In genomic region chr1:12810691-12811408, GRCh38 we compare ENCODE assay signal across 27 cellular contexts. TPM values are rescaled to one million over a fixed set of nuclear protein-coding genes. Genes with fewer than 3 reads are reported as not detected.
DNase-seq lines count a peak whose midpoint lies in the region; ATAC-seq and TF ChIP-seq lines count a peak whose summit lies in the region.
"Had no signal": no experiment of that assay in that cellular context is flagged by ENCODE, and none has a peak within 500 bp of the region (broad histone marks: within the 10 kb centered on the region; RNA-seq: fewer than 3 reads in every experiment).

No MANE protein-coding gene starts in this region.

- H3K9ac ChIP-seq in HCT116 (ENCODE audit: low read length) (no peak overlapping the region), SK-N-SH (peak overlapping the region; percentile 28; the same call in 1 of the 2 replicates)

- intact Hi-C loops in HCT116 (cut with micrococcal nuclease), result no loop called here
- intact Hi-C loops in activated CD4-positive, alpha-beta T cell treated with anti-CD3 and anti-CD28 coated beads, Interleukin-2, amount 10 ng/mL, durations not matched to agents 24 days and 14 days (cut with micrococcal nuclease), result no loop called here

- TF ChIP-seq CTCF in HCT116 (IDR thresholded peaks at IDR 0.05 in 2 of 3, conservative IDR thresholded peaks at IDR 0.05 in 1 of 3; ENCODE audit: borderline replicate concordance in 1 of 3, insufficient read depth in 1 of 3, low read depth in 2 of 3, low read length in 2 of 3) (no peak), SK-N-SH (IDR thresholded peaks at IDR 0.05) (no peak), foreskin keratinocyte (conservative IDR thresholded peaks at IDR 0.05) (no peak)

- H3K4me1 ChIP-seq in HCT116 (ENCODE audit: control insufficient read depth in 1 of 2, insufficient read depth in 2 of 2, low read length in 2 of 2), result no peaks in the 10 kb centered on the region
- no peaks in the 10 kb centered on the region for H3K4me1 ChIP-seq in SK-N-SH (ENCODE audit: control insufficient read depth in 1 of 2, insufficient read depth in 2 of 2, low read depth in 1 of 2, low read length in 1 of 2)
- H3K4me1 ChIP-seq in foreskin keratinocyte, result no peaks in the 10 kb centered on the region
- H3K4me1 ChIP-seq: SJCRH30, vagina had no signal

- H2AFZ ChIP-seq in HCT116 (ENCODE audit: low read depth, low read length, poor library complexity, severe bottlenecking), result no peak overlapping the region
- peak overlapping the region; percentile 35; the same call in 1 of the 2 replicates for H2AFZ ChIP-seq in SK-N-SH (ENCODE audit: low read depth)

- 0% methylated on average over 1 of the region's 5 CpGs for WGBS in SK-N-SH (ENCODE audit: low lambda C conversion rate)

- TF ChIP-seq RAD21 in HCT116 (IDR thresholded peaks at IDR 0.05; ENCODE audit: low read depth) (no peak), SK-N-SH (IDR thresholded peaks at IDR 0.05; ENCODE audit: low read length) (no peak)

- H3K4me1 Mint-ChIP-seq in activated naive CD4-positive, alpha-beta T cell treated with anti-CD3 and anti-CD28 coated beads, Interleukin-2, amount 10 ng/mL, durations not matched to agents 7 days and 5 days, result no peaks in the 10 kb centered on the region
- H3K4me1 Mint-ChIP-seq in activated CD4-positive, alpha-beta T cell treated with anti-CD3 and anti-CD28 coated beads, Interleukin-2, amount 10 ng/mL, durations not matched to agents 24 days and 14 days, result no peaks in the 10 kb centered on the region
- H3K4me1 Mint-ChIP-seq: activated B cell treated with CpG ODN at 0.5 μM for 24 hours, brain, CD14-positive monocyte, neural crest cell had no signal

- DNase-seq in A172 (ENCODE audit: low spot score) (peak; percentile 62), HCT116 (ENCODE audit: low read depth, low spot score) (no peak), SK-N-SH (no peak), foreskin keratinocyte (peak in 1 of 2 donors; percentile 75), H7 (no peak)
- DNase-seq in activated naive CD4-positive, alpha-beta T cell treated with anti-CD3 and anti-CD28 coated beads, Interleukin-2, amount 10 ng/mL, durations not matched to agents 7 days and 5 days, result no peak
- no peak for DNase-seq in activated CD4-positive, alpha-beta T cell treated with anti-CD3 and anti-CD28 coated beads, Interleukin-2, amount 10 ng/mL, durations not matched to agents 24 days and 14 days
- no peak for DNase-seq in stimulated activated CD4-positive, alpha-beta T cell treated with anti-CD3 and anti-CD28 coated beads, Interleukin-15, amount 100 ng/mL, for 24 hours
- DNase-seq: activated B cell treated with CpG ODN at 0.5 μM for 24 hours; activated CD8-positive, alpha-beta T cell treated with anti-CD3 and anti-CD28 coated beads, Interleukin-2, amount 10 ng/mL, durations not matched to agents 7 days and 5 days; hippocampal formation; left colon; NCI-H1105 treated with DMSO at 0.1 percent for 48 hours; NCI-H524 treated with DMSO at 0.1 percent for 48 hours; SJCRH30; small intestine; stimulated activated CD4-positive, alpha-beta T cell treated with anti-CD3 and anti-CD28 coated beads, Interleukin-4, amount 100 ng/mL, for 4 hours had no signal

- RAD21 ChIA-PET in HCT116 (lab: Charles Lee; ENCODE audit: low non-redundant PET in 1 of 2, low total read pairs in 2 of 2, uncharacterized antibody in 2 of 2, unreplicated experiment in 2 of 2), result no interaction called here

- 0 out of 2 replicates have a peak, but pooled peaks cover 7% of the 10 kb centered on the region for H3K27me3 ChIP-seq in HCT116 (ENCODE audit: insufficient read depth, low read length)
- H3K27me3 ChIP-seq in SK-N-SH (ENCODE audit: insufficient read depth), result no peaks in the 10 kb centered on the region
- H3K27me3 ChIP-seq in foreskin keratinocyte, result no peaks in the 10 kb centered on the region
- no peaks in the 10 kb centered on the region for H3K27me3 ChIP-seq in H7 (ENCODE audit: control insufficient read depth, insufficient read depth, low read length)
- H3K27me3 ChIP-seq: vagina had no signal

- CTCF ChIA-PET in HCT116 (lab: Charles Lee) (no interaction called here), SK-N-SH (lab: Yijun Ruan, JAX) (no interaction called here)
- CTCF ChIA-PET in activated naive CD4-positive, alpha-beta T cell treated with anti-CD3 and anti-CD28 coated beads, Interleukin-2, amount 10 ng/mL, durations not matched to agents 7 days and 5 days (lab: Charles Lee), result no interaction called here

- H3K4me3 ChIP-seq in HCT116 (replicated peaks in 1 of 2; ENCODE audit: low read depth in 1 of 2, low read length in 2 of 2) (no peak overlapping the region), SK-N-SH (ENCODE audit: low read depth in 2 of 2, low read length in 1 of 2) (no peak overlapping the region), H7 (ENCODE audit: insufficient read depth, low read depth, low read length) (no peak overlapping the region)
- H3K4me3 ChIP-seq: SJCRH30, vagina had no signal

- H3K36me3 ChIP-seq in HCT116 (ENCODE audit: control insufficient read depth in 1 of 2, insufficient read depth in 2 of 2, low read length in 2 of 2), result no peaks in the 10 kb centered on the region
- H3K36me3 ChIP-seq in SK-N-SH (replicated peaks in 1 of 2; ENCODE audit: control insufficient read depth in 1 of 2, insufficient read depth in 2 of 2, low read length in 1 of 2), result no peaks in the 10 kb centered on the region
- no peaks in the 10 kb centered on the region for H3K36me3 ChIP-seq in H7 (replicated peaks; ENCODE audit: control insufficient read depth, insufficient read depth, low read length)
- H3K36me3 ChIP-seq: SJCRH30, vagina had no signal

- BruUV-seq in HCT116 (replicated peaks; lab: Mats Ljungman, UMichigan), result no TSS peak

- H4K20me1 ChIP-seq in HCT116 (ENCODE audit: insufficient read depth), result no peaks in the 10 kb centered on the region
- no peaks in the 10 kb centered on the region for H4K20me1 ChIP-seq in SK-N-SH (ENCODE audit: insufficient read depth)

- no peaks in the 10 kb centered on the region for H3K9me3 Mint-ChIP-seq in activated naive CD4-positive, alpha-beta T cell treated with anti-CD3 and anti-CD28 coated beads, Interleukin-2, amount 10 ng/mL, durations not matched to agents 7 days and 5 days
- no peaks in the 10 kb centered on the region for H3K9me3 Mint-ChIP-seq in activated CD4-positive, alpha-beta T cell treated with anti-CD3 and anti-CD28 coated beads, Interleukin-2, amount 10 ng/mL, durations not matched to agents 24 days and 14 days

- H3K9me3 ChIP-seq in HCT116 (ENCODE audit: control insufficient read depth in 1 of 2, insufficient read depth in 1 of 2, low read depth in 1 of 2, low read length in 2 of 2) (no peaks in the 10 kb centered on the region), SK-N-SH (no peaks in the 10 kb centered on the region)
- H3K9me3 ChIP-seq: SJCRH30, vagina had no signal

- ATAC-seq in HCT116 (peak; percentile 47), foreskin keratinocyte (peak; percentile 87)
- ATAC-seq: activated CD8-positive, alpha-beta T cell treated with anti-CD3 and anti-CD28 coated beads, Interleukin-2, amount 10 ng/mL, durations not matched to agents 7 days and 5 days; left colon had no signal

- no peak overlapping the region for H3K4me3 Mint-ChIP-seq in activated naive CD4-positive, alpha-beta T cell treated with anti-CD3 and anti-CD28 coated beads, Interleukin-2, amount 10 ng/mL, durations not matched to agents 7 days and 5 days
- no peak overlapping the region for H3K4me3 Mint-ChIP-seq in activated CD4-positive, alpha-beta T cell treated with anti-CD3 and anti-CD28 coated beads, Interleukin-2, amount 10 ng/mL, durations not matched to agents 24 days and 14 days
- H3K4me3 Mint-ChIP-seq: activated B cell treated with CpG ODN at 0.5 μM for 24 hours; activated CD8-positive, alpha-beta T cell treated with anti-CD3 and anti-CD28 coated beads, Interleukin-2, amount 10 ng/mL, durations not matched to agents 7 days and 5 days; activated naive CD8-positive, alpha-beta T cell; brain; CD14-positive monocyte; neural crest cell had no signal

- no peaks in the 10 kb centered on the region for H3F3A ChIP-seq in SK-N-SH (replicated peaks; ENCODE audit: insufficient read depth)

- H3K79me2 ChIP-seq in HCT116 (ENCODE audit: insufficient read depth, low read length) (no peaks in the 10 kb centered on the region), SK-N-SH (ENCODE audit: insufficient read depth) (no peaks in the 10 kb centered on the region)

- no peaks in the 10 kb centered on the region for H3K36me3 Mint-ChIP-seq in activated naive CD4-positive, alpha-beta T cell treated with anti-CD3 and anti-CD28 coated beads, Interleukin-2, amount 10 ng/mL, durations not matched to agents 7 days and 5 days
- no peaks in the 10 kb centered on the region for H3K36me3 Mint-ChIP-seq in activated CD4-positive, alpha-beta T cell treated with anti-CD3 and anti-CD28 coated beads, Interleukin-2, amount 10 ng/mL, durations not matched to agents 24 days and 14 days (ENCODE audit: low read depth)
- H3K36me3 Mint-ChIP-seq: activated naive CD8-positive, alpha-beta T cell; brain; CD14-positive monocyte had no signal

- POLR2A ChIA-PET in HCT116 (lab: Charles Lee) (no interaction called here), SK-N-SH (lab: Yijun Ruan, JAX) (no interaction called here)

- H3K27me3 Mint-ChIP-seq in activated naive CD4-positive, alpha-beta T cell treated with anti-CD3 and anti-CD28 coated beads, Interleukin-2, amount 10 ng/mL, durations not matched to agents 7 days and 5 days, result peaks cover 22% of the 10 kb centered on the region
- H3K27me3 Mint-ChIP-seq in activated CD4-positive, alpha-beta T cell treated with anti-CD3 and anti-CD28 coated beads, Interleukin-2, amount 10 ng/mL, durations not matched to agents 24 days and 14 days, result peaks cover 1% of the 10 kb centered on the region
- H3K27me3 Mint-ChIP-seq: progenitor cell of endocrine pancreas had no signal

- H3K27ac Mint-ChIP-seq in activated naive CD4-positive, alpha-beta T cell treated with anti-CD3 and anti-CD28 coated beads, Interleukin-2, amount 10 ng/mL, durations not matched to agents 7 days and 5 days, result no peak overlapping the region
- no peak overlapping the region for H3K27ac Mint-ChIP-seq in activated CD4-positive, alpha-beta T cell treated with anti-CD3 and anti-CD28 coated beads, Interleukin-2, amount 10 ng/mL, durations not matched to agents 24 days and 14 days
- H3K27ac Mint-ChIP-seq: activated B cell treated with CpG ODN at 0.5 μM for 24 hours; activated CD8-positive, alpha-beta T cell treated with anti-CD3 and anti-CD28 coated beads, Interleukin-2, amount 10 ng/mL, durations not matched to agents 7 days and 5 days; activated naive CD8-positive, alpha-beta T cell; brain; CD14-positive monocyte; progenitor cell of endocrine pancreas had no signal

- H3K27ac ChIP-seq in HCT116 (ENCODE audit: low read depth, low read length) (no peak overlapping the region), SK-N-SH (ENCODE audit: low read depth in 2 of 2, low read length in 1 of 2) (peak overlapping the region in 1 of 2 experiments; percentile 24; a peak in 1 of 4 replicates), foreskin keratinocyte (peak overlapping the region; percentile 34)
- H3K27ac ChIP-seq: SJCRH30, vagina had no signal

- H3K4me2 ChIP-seq in HCT116 (ENCODE audit: low read length) (no peak overlapping the region), SK-N-SH (peak overlapping the region; percentile 68)

- no peak for TF ChIP-seq EP300 in SK-N-SH (IDR thresholded peaks at IDR 0.05; ENCODE audit: borderline replicate concordance in 1 of 2, low read depth in 1 of 2, low read length in 1 of 2)

- no peak for TF ChIP-seq POLR2A in HCT116 (IDR thresholded peaks at IDR 0.05; ENCODE audit: borderline replicate concordance, extremely low read depth, insufficient read depth, insufficient read length)

- no peaks in the 10 kb centered on the region for H3K9me2 ChIP-seq in HCT116 (ENCODE audit: insufficient read depth)
- H3K9me2 ChIP-seq in SK-N-SH, result no peaks in the 10 kb centered on the region

RNA-seq across cellular contexts. Expression of gene PRAMEF1, which starts 19.7 kb away (rescaled TPM):
- not detected in 2 replicates for total RNA-seq in A172 (2014; rRNA removed; shearing (Covaris generic))
- not detected for total RNA-seq in HCT116 (2021; ENCODE audit: unreplicated experiment)
- not detected in 2 replicates for polyA plus RNA-seq in HCT116 (2012)
- polyA plus RNA-seq in SK-N-SH (2012; rRNA removed), result not detected in 2 replicates
- not detected in 2 replicates for polyA plus RNA-seq in SK-N-SH (2012; cell fraction: cytosol; rRNA removed)
- polyA plus RNA-seq in SK-N-SH (2012; cell fraction: nucleus; rRNA removed), result not detected in 2 replicates
- not detected in 2 replicates for total RNA-seq in foreskin keratinocyte
- not detected in 2 replicates for polyA plus RNA-seq in foreskin keratinocyte
- total RNA-seq in H7 (2014; rRNA removed; shearing (Covaris generic)), result not detected in 2 replicates
- not detected in 2 replicates for total RNA-seq in activated CD4-positive, alpha-beta T cell treated with anti-CD3 and anti-CD28 coated beads, Interleukin-2, amount 10 ng/mL, durations not matched to agents 24 days and 14 days
- total RNA-seq: activated B cell treated with CpG ODN at 0.5 μM for 24 hours; activated CD8-positive, alpha-beta T cell treated with anti-CD3 and anti-CD28 coated beads, Interleukin-2, amount 10 ng/mL, durations not matched to agents 7 days and 5 days; fibroblast of villous mesenchyme; left colon; LHCN-M2; mononuclear cell; neural crest cell; progenitor cell of endocrine pancreas; T-helper 2 cell treated with Interferon-gamma antibody and Interleukin-4, amounts not matched to agents 100 ng/mL and 5 ng/mL, for 36 hours; vagina had no signal
- polyA plus RNA-seq: CD14-positive monocyte, small intestine had no signal

RNA-seq across cellular contexts. Expression of gene PRAMEF11, which starts 20.4 kb away (rescaled TPM):
- not detected in 2 replicates for total RNA-seq in A172 (2014; rRNA removed; shearing (Covaris generic))
- total RNA-seq in HCT116 (2021; ENCODE audit: unreplicated experiment), result not detected
- polyA plus RNA-seq in HCT116 (2012), result not detected in 2 replicates
- not detected in 2 replicates for polyA plus RNA-seq in SK-N-SH (2012; rRNA removed)
- polyA plus RNA-seq in SK-N-SH (2012; cell fraction: cytosol; rRNA removed), result not detected in 2 replicates
- not detected in 2 replicates for polyA plus RNA-seq in SK-N-SH (2012; cell fraction: nucleus; rRNA removed)
- not detected in 2 replicates for total RNA-seq in foreskin keratinocyte
- polyA plus RNA-seq in foreskin keratinocyte, result not detected in 2 replicates
- total RNA-seq in H7 (2014; rRNA removed; shearing (Covaris generic)), result not detected in 2 replicates
- not detected in 2 replicates for total RNA-seq in activated CD4-positive, alpha-beta T cell treated with anti-CD3 and anti-CD28 coated beads, Interleukin-2, amount 10 ng/mL, durations not matched to agents 24 days and 14 days
- total RNA-seq: activated B cell treated with CpG ODN at 0.5 μM for 24 hours; activated CD8-positive, alpha-beta T cell treated with anti-CD3 and anti-CD28 coated beads, Interleukin-2, amount 10 ng/mL, durations not matched to agents 7 days and 5 days; fibroblast of villous mesenchyme; left colon; LHCN-M2; mononuclear cell; neural crest cell; progenitor cell of endocrine pancreas; SJCRH30; T-helper 2 cell treated with Interferon-gamma antibody and Interleukin-4, amounts not matched to agents 100 ng/mL and 5 ng/mL, for 36 hours; vagina had no signal
- polyA plus RNA-seq: CD14-positive monocyte, small intestine had no signal

RNA-seq across cellular contexts. Expression of gene PRAMEF12, which starts 37.3 kb away (rescaled TPM):
- total RNA-seq in A172 (2014; rRNA removed; shearing (Covaris generic)), result not detected in 2 replicates
- total RNA-seq in HCT116 (2021; ENCODE audit: unreplicated experiment), result not detected
- not detected in 2 replicates for polyA plus RNA-seq in HCT116 (2012)
- polyA plus RNA-seq in SK-N-SH (2012; rRNA removed), result not detected in 2 replicates
- polyA plus RNA-seq in SK-N-SH (2012; cell fraction: cytosol; rRNA removed), result not detected in 2 replicates
- 0.04 TPM in 1 of 2 replicates, not detected in the other for polyA plus RNA-seq in SK-N-SH (2012; cell fraction: nucleus; rRNA removed)
- total RNA-seq in foreskin keratinocyte, result not detected in 2 replicates
- not detected in 2 replicates for polyA plus RNA-seq in foreskin keratinocyte
- not detected in 2 replicates for total RNA-seq in H7 (2014; rRNA removed; shearing (Covaris generic))
- total RNA-seq in activated CD4-positive, alpha-beta T cell treated with anti-CD3 and anti-CD28 coated beads, Interleukin-2, amount 10 ng/mL, durations not matched to agents 24 days and 14 days, result not detected in 2 replicates
- total RNA-seq: activated B cell treated with CpG ODN at 0.5 μM for 24 hours; activated CD8-positive, alpha-beta T cell treated with anti-CD3 and anti-CD28 coated beads, Interleukin-2, amount 10 ng/mL, durations not matched to agents 7 days and 5 days; left colon; LHCN-M2; mononuclear cell; neural crest cell; progenitor cell of endocrine pancreas; SJCRH30; T-helper 2 cell treated with Interferon-gamma antibody and Interleukin-4, amounts not matched to agents 100 ng/mL and 5 ng/mL, for 36 hours; vagina had no signal
- polyA plus RNA-seq: CD14-positive monocyte, small intestine had no signal

RNA-seq across cellular contexts. Expression of gene HNRNPCL1, which starts 37.7 kb away (rescaled TPM):
- total RNA-seq in A172 (2014; rRNA removed; shearing (Covaris generic)), result not detected in 2 replicates
- not detected for total RNA-seq in HCT116 (2021; ENCODE audit: unreplicated experiment)
- polyA plus RNA-seq in HCT116 (2012), result not detected in 2 replicates
- not detected in 2 replicates for polyA plus RNA-seq in SK-N-SH (2012; rRNA removed)
- polyA plus RNA-seq in SK-N-SH (2012; cell fraction: cytosol; rRNA removed), result not detected in 2 replicates
- not detected in 2 replicates for polyA plus RNA-seq in SK-N-SH (2012; cell fraction: nucleus; rRNA removed)
- not detected in 2 replicates for total RNA-seq in foreskin keratinocyte
- not detected in 2 replicates for polyA plus RNA-seq in foreskin keratinocyte
- total RNA-seq in H7 (2014; rRNA removed; shearing (Covaris generic)), result not detected in 2 replicates
- not detected in 2 replicates for total RNA-seq in activated CD4-positive, alpha-beta T cell treated with anti-CD3 and anti-CD28 coated beads, Interleukin-2, amount 10 ng/mL, durations not matched to agents 24 days and 14 days
- total RNA-seq: activated B cell treated with CpG ODN at 0.5 μM for 24 hours; activated CD8-positive, alpha-beta T cell treated with anti-CD3 and anti-CD28 coated beads, Interleukin-2, amount 10 ng/mL, durations not matched to agents 7 days and 5 days; fibroblast of villous mesenchyme; left colon; LHCN-M2; mononuclear cell; neural crest cell; progenitor cell of endocrine pancreas; SJCRH30; T-helper 2 cell treated with Interferon-gamma antibody and Interleukin-4, amounts not matched to agents 100 ng/mL and 5 ng/mL, for 36 hours; vagina had no signal
- polyA plus RNA-seq: CD14-positive monocyte, small intestine had no signal

RNA-seq across cellular contexts. Expression of gene PRAMEF2, which starts 46.0 kb away (rescaled TPM):
- total RNA-seq in A172 (2014; rRNA removed; shearing (Covaris generic)), result not detected in 2 replicates
- total RNA-seq in HCT116 (2021; ENCODE audit: unreplicated experiment), result not detected
- not detected in 2 replicates for polyA plus RNA-seq in HCT116 (2012)
- polyA plus RNA-seq in SK-N-SH (2012; rRNA removed), result not detected in 2 replicates
- 0.03 TPM in 1 of 2 replicates, not detected in the other for polyA plus RNA-seq in SK-N-SH (2012; cell fraction: cytosol; rRNA removed)
- polyA plus RNA-seq in SK-N-SH (2012; cell fraction: nucleus; rRNA removed), result not detected in 2 replicates
- not detected in 2 replicates for total RNA-seq in foreskin keratinocyte
- polyA plus RNA-seq in foreskin keratinocyte, result not detected in 2 replicates
- not detected in 2 replicates for total RNA-seq in H7 (2014; rRNA removed; shearing (Covaris generic))
- not detected in 2 replicates for total RNA-seq in activated CD4-positive, alpha-beta T cell treated with anti-CD3 and anti-CD28 coated beads, Interleukin-2, amount 10 ng/mL, durations not matched to agents 24 days and 14 days
- total RNA-seq: activated B cell treated with CpG ODN at 0.5 μM for 24 hours; activated CD8-positive, alpha-beta T cell treated with anti-CD3 and anti-CD28 coated beads, Interleukin-2, amount 10 ng/mL, durations not matched to agents 7 days and 5 days; fibroblast of villous mesenchyme; left colon; LHCN-M2; neural crest cell; progenitor cell of endocrine pancreas; SJCRH30; T-helper 2 cell treated with Interferon-gamma antibody and Interleukin-4, amounts not matched to agents 100 ng/mL and 5 ng/mL, for 36 hours; vagina had no signal
- polyA plus RNA-seq: CD14-positive monocyte, small intestine had no signal
